ENCODE assay signal across 1 cellular context in the genomic region with DNA sequence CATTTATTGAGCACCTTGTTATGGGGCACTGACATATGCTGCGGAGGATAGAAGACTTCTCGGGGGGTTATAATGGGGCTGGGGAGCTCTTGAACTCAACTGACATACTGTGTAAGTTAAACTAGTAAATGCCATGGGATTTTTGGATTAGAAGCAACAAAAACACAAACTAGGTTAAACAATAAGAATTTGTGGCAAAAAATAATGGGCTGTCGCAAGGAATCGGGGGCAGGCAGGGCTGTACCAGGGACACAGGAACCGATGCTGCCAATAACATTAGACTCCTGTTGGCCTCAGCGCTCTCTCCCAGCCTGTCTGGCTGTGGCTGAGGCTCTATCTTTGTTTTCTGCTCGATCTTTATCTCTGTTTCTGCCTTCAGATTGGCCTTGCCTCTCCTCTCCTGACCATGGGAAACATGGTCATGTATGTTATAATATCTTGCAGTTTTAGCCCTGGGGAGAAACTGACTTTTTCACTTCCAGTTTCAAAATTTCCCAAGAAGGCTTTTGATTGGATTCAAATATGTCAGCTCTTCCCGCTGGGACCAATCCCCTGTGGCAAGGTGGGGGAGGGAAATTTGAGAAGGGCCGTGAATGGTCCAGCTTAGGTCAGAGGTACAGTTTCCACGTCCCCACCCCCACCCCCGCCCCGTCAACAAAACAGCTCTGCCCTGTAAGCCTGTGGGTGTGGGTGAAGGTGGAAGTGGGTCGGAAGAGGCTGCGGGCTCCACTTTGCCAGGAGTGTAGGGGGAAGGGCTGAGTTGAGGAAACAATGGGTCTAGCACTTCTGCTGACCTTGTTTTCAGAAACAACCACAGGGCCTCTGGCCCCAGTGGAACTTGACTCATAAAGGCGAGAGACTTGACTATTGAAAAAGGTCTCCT.
TF ChIP-seq lines count a peak whose summit lies in the region.

No MANE protein-coding gene starts in this region.

TF ChIP-seq in K562, 482 proteins besides CTCF, POLR2A, EP300 and RAD21 (continued from another document and continues in another):
- TF ChIP-seq SREBF1 (IDR thresholded peaks at IDR 0.05; ENCODE audit: borderline replicate concordance, low read depth, low read length): 0 out of 2 replicates have a peak, but pooled peaks have one; percentile 61
- TF ChIP-seq SOX6 (IDR thresholded peaks at IDR 0.05): peak; percentile 23
- TF ChIP-seq, protein P1, sequence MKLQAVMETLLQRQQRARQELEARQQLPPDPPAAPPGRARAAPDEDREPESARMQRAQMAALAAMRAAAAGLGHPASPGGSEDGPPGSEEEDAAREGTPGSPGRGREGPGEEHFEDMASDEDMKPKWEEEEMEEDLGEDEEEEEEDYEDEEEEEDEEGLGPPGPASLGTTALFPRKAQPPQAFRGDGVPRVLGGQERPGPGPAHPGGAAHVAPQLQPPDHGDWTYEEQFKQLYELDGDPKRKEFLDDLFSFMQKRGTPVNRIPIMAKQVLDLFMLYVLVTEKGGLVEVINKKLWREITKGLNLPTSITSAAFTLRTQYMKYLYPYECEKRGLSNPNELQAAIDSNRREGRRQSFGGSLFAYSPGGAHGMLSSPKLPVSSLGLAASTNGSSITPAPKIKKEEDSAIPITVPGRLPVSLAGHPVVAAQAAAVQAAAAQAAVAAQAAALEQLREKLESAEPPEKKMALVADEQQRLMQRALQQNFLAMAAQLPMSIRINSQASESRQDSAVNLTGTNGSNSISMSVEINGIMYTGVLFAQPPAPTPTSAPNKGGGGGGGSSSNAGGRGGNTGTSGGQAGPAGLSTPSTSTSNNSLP (IDR thresholded peaks at IDR 0.05; ENCODE audit: borderline replicate concordance, low read depth, low read length): 0 out of 2 replicates have a peak, but pooled peaks have one; percentile 11
- no peak for TF ChIP-seq CBX8 (IDR thresholded peaks at IDR 0.05; ENCODE audit: borderline replicate concordance, extremely low read depth, low read depth, low read length, poor library complexity, severe bottlenecking)
- TF ChIP-seq CHD4 (IDR thresholded peaks at IDR 0.05; ENCODE audit: insufficient read depth, insufficient replicate concordance, low read depth, low read length, poor library complexity, severe bottlenecking): peak; percentile 22
- TF ChIP-seq HMBOX1 (IDR thresholded peaks at IDR 0.05): no peak; the same call in 1 of the 2 replicates
- peak; percentile 56 for TF ChIP-seq ELF1 (tag; IDR thresholded peaks at IDR 0.05)
- TF ChIP-seq ETV5 (CRISPR knock-in tag; IDR thresholded peaks at IDR 0.05; ENCODE audit: low read depth): no peak
- TF ChIP-seq POLR2B (IDR thresholded peaks at IDR 0.05; ENCODE audit: low read depth, partially characterized antibody): peak; percentile 21
- no peak for TF ChIP-seq CBX5 (IDR thresholded peaks at IDR 0.05; ENCODE audit: borderline replicate concordance, low read depth)
- TF ChIP-seq SRSF7 (optimal IDR thresholded peaks at IDR 0.05; ENCODE audit: low read depth, low read length): no peak
- peak; percentile 43; the same call in 1 of the 2 replicates for TF ChIP-seq POLR2AphosphoS5 (IDR thresholded peaks at IDR 0.05; ENCODE audit: control insufficient read depth, insufficient read depth, low read depth, low read length)
- TF ChIP-seq CBFA2T3 (IDR thresholded peaks at IDR 0.05): no peak
- TF ChIP-seq RNF2 (IDR thresholded peaks at IDR 0.05): no peak
- TF ChIP-seq PKNOX1 (IDR thresholded peaks at IDR 0.05): peak; percentile 90
- TF ChIP-seq TEAD2 (tag; IDR thresholded peaks at IDR 0.05): no peak
- peak; percentile 71; the same call in 1 of the 2 replicates for TF ChIP-seq ERF (CRISPR knock-in tag; IDR thresholded peaks at IDR 0.05)
- no peak for TF ChIP-seq NBN (IDR thresholded peaks at IDR 0.05; ENCODE audit: low read depth)
- peak; percentile 93 for TF ChIP-seq MYBL2 (IDR thresholded peaks at IDR 0.05; ENCODE audit: low read depth)
- no peak for TF ChIP-seq MYBL2 (CRISPR knock-in tag; IDR thresholded peaks at IDR 0.05; ENCODE audit: borderline replicate concordance)
- TF ChIP-seq ZNF408 (CRISPR knock-in tag; IDR thresholded peaks at IDR 0.05; ENCODE audit: low read depth): no peak
- TF ChIP-seq, protein P2, sequence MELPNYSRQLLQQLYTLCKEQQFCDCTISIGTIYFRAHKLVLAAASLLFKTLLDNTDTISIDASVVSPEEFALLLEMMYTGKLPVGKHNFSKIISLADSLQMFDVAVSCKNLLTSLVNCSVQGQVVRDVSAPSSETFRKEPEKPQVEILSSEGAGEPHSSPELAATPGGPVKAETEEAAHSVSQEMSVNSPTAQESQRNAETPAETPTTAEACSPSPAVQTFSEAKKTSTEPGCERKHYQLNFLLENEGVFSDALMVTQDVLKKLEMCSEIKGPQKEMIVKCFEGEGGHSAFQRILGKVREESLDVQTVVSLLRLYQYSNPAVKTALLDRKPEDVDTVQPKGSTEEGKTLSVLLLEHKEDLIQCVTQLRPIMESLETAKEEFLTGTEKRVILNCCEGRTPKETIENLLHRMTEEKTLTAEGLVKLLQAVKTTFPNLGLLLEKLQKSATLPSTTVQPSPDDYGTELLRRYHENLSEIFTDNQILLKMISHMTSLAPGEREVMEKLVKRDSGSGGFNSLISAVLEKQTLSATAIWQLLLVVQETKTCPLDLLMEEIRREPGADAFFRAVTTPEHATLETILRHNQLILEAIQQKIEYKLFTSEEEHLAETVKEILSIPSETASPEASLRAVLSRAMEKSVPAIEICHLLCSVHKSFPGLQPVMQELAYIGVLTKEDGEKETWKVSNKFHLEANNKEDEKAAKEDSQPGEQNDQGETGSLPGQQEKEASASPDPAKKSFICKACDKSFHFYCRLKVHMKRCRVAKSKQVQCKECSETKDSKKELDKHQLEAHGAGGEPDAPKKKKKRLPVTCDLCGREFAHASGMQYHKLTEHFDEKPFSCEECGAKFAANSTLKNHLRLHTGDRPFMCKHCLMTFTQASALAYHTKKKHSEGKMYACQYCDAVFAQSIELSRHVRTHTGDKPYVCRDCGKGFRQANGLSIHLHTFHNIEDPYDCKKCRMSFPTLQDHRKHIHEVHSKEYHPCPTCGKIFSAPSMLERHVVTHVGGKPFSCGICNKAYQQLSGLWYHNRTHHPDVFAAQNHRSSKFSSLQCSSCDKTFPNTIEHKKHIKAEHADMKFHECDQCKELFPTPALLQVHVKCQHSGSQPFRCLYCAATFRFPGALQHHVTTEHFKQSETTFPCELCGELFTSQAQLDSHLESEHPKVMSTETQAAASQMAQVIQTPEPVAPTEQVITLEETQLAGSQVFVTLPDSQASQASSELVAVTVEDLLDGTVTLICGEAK (IDR thresholded peaks at IDR 0.05): no peak
- TF ChIP-seq, protein P2 (CRISPR knock-in tag; IDR thresholded peaks at IDR 0.05): no peak
- TF ChIP-seq SIN3B (IDR thresholded peaks at IDR 0.05; ENCODE audit: low read depth): no peak
- TF ChIP-seq E2F8 (IDR thresholded peaks at IDR 0.05; ENCODE audit: low read depth, partially characterized antibody): no peak
- TF ChIP-seq HCFC1 (IDR thresholded peaks at IDR 0.05; ENCODE audit: low read depth, low read length): no peak
- TF ChIP-seq, protein P3, sequence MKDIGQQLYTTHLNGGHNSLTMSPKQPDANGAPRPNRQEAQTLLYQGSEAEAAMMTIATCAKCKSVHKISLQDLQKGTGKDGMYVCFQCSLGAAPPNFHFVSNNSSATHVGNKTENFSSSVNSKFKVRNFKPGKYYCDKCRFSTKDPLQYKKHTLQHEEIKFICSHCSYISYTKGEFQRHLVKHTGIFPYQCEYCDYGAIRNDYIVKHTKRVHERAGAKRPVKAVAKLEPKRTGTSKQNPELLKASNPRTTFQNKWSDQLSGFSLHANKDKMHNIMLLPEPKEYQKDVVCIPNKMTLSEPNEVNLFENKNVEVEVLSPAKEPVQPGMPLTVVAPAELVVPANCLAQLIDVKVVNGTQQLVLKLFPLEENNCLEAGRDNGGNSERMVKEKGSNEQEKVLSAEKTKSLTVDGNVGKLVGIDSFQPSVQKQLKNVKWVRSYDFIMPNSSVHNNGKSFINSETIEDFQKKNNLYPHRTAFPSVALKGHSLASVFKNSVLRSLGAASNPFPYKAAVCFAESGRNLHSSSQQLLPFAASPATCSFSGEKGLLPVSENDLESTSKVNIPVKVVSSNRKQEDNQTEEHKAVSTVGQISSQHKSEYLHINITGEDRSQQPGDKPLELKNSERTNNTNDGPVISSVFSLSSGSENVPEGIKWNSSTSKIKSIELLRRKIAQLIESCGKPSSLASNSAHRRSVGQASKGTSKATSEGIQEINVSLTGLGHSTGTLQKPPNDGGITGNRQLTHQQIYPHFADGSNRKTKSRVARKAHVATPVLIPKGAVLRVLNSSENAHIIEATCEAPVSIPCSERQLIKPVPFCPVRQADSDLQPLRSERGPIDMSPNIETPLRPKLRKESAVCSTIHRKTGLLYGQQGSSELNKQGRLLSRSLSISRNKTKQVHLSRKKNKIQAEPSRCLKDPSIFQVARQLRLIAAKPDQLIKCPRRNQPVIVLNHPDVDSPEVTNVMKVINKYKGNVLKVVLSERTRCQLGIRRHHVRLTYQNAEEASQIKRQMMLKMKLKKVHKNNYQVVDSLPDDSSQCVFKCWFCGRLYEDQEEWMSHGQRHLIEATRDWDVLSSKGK (CRISPR knock-in tag; IDR thresholded peaks at IDR 0.05): no peak
- TF ChIP-seq POLR2G (IDR thresholded peaks at IDR 0.05; ENCODE audit: low read depth, low read length): no peak
- no peak for TF ChIP-seq ZNF274 (IDR thresholded peaks at IDR 0.05; ENCODE audit: borderline replicate concordance, low read depth, low read length)
- 0 out of 2 replicates have a peak, but pooled peaks have one; percentile 22 for TF ChIP-seq ETV1 (tag; conservative IDR thresholded peaks at IDR 0.05; ENCODE audit: low read depth)
